Comparison of ENCODE assay signal across 9 cellular contexts in the genomic region with DNA sequence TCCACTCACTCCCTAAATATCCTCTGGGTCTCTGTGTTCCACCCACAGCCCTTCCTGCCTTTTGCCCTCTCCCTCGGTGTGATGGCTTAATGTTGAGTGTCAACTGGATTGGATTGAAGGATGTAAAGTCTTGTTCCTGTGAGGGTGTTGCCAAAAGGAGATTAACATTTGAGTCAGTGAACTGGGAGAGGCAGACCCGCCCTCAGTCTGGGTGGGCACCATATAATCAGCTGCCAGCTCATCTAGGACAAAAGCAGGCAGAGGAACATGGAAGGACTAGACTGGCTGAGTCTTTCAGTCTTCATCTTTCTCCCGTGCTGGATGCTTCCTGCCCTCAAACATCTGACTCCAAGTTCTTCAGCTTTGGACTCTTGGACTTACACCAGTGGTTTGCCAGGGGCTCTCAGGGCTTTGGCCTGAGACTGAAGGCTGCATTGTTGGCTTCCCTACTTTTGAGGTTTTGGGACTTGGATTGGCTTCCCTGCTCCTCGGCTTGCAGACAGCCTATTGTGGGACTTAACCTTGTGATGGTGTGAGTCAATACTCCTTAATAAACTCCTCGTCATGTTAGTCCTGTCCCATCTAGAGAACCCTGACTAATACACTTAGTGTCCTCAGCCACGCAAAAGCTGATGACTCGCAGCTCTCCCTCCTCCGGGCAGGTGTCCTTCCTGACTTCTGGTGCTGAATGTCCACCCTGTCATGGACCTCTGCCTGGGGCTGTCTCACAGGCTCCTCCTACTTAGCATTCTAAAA. TPM values are rescaled to one million over a fixed set of nuclear protein-coding genes. Genes with fewer than 3 reads are reported as not detected.
DNase-seq lines count a peak whose midpoint lies in the region; ATAC-seq and TF ChIP-seq lines count a peak whose summit lies in the region.
"Had no signal": no experiment of that assay in that cellular context is flagged by ENCODE, and none has a peak within 500 bp of the region (broad histone marks: within the 10 kb centered on the region; RNA-seq: fewer than 3 reads in every experiment).

No MANE protein-coding gene starts in this region.

- no peaks in the 10 kb centered on the region for H3K27me3 Mint-ChIP-seq in osteocyte (ENCODE audit: unreplicated experiment)

- H3K27ac Mint-ChIP-seq in osteocyte (ENCODE audit: unreplicated experiment), result no peak overlapping the region

- ATAC-seq in HG03469 (IDR thresholded peaks at IDR 0.05; ENCODE audit: unreplicated experiment) (no peak), GM18870 (IDR thresholded peaks at IDR 0.05; ENCODE audit: unreplicated experiment) (no peak)
- ATAC-seq: activated T-cell treated with anti-CD3 and anti-CD28 coated beads, Interleukin-2, amount 50 U/mL, for 4 hours had no signal

- peaks cover 29% of the 10 kb centered on the region for H3K4me1 Mint-ChIP-seq in osteocyte (ENCODE audit: unreplicated experiment)

- H3K4me3 Mint-ChIP-seq in osteocyte (ENCODE audit: unreplicated experiment), result no peak overlapping the region
- H3K4me3 Mint-ChIP-seq: activated T-cell treated with anti-CD3 and anti-CD28 coated beads, Interleukin-2, amount 50 U/mL, for 4 hours had no signal

- no peak for TF ChIP-seq CTCF in osteocyte (IDR thresholded peaks at IDR 0.05)

- peak; percentile 71 for DNase-seq in EL
- DNase-seq in RPMI7951 (ENCODE audit: low read depth), result peak; percentile 81
- peak; percentile 87 for DNase-seq in epithelial cell of prostate (ENCODE audit: low read depth, low spot score)
- DNase-seq in posterior vena cava (ENCODE audit: low spot score), result peak; percentile 76
- DNase-seq in stimulated activated CD4-positive, alpha-beta T cell treated with anti-CD3 and anti-CD28 coated beads, Interleukin-4, amount 100 ng/mL, for 24 hours, result no peak
- DNase-seq in osteocyte (ENCODE audit: extremely low spot score, unreplicated experiment), result no peak
- DNase-seq: activated T-cell treated with anti-CD3 and anti-CD28 coated beads, Interleukin-2, amount 50 U/mL, for 4 hours had no signal

- peaks cover 8% of the 10 kb centered on the region for H3K9me3 Mint-ChIP-seq in osteocyte (ENCODE audit: unreplicated experiment)

- H3K27ac ChIP-seq in epithelial cell of prostate, result peak overlapping the region; percentile 99

- peaks cover 11% of the 10 kb centered on the region for H3K36me3 Mint-ChIP-seq in osteocyte (ENCODE audit: unreplicated experiment)

- intact Hi-C loops in posterior vena cava (cut with DNase I), result no loop called here

RNA-seq across cellular contexts. Expression of gene DGLUCY, which starts 5.9 kb away (rescaled TPM):
- total RNA-seq in RPMI7951 (2014; rRNA removed; shearing (Covaris generic)), result 13.6 and 15.6 TPM in 2 replicates
- total RNA-seq in posterior vena cava, result 10 to 100 TPM; 36.2 to 44.4 TPM
- total RNA-seq in osteocyte, result 20.4 and 29.3 TPM in 2 replicates

RNA-seq across cellular contexts. Expression of gene RPS6KA5, which starts 59.3 kb away (rescaled TPM):
- 1.7 and 2.3 TPM in 2 replicates for total RNA-seq in RPMI7951 (2014; rRNA removed; shearing (Covaris generic))
- total RNA-seq in posterior vena cava, result 1 to 10 TPM; 4.0 to 6.4 TPM
- total RNA-seq in osteocyte, result 2.6 and 3.4 TPM in 2 replicates

Comparison
In these comparisons a context has a peak if more than half of its experiments do, and no peak if none do; other contexts are left out.
1. DNase-seq: peak in EL (single experiment), RPMI7951 (single experiment), epithelial cell of prostate (single experiment) and posterior vena cava (single experiment); none in stimulated activated CD4-positive, alpha-beta T cell treated with anti-CD3 and anti-CD28 coated beads, Interleukin-4, amount 100 ng/mL, for 24 hours (single experiment) and osteocyte (single experiment).